3 cellular contexts compared by ENCODE assay signal in genomic region chr12:124578445-124578844, GRCh38.
TF ChIP-seq lines count a peak whose summit lies in the region.

No MANE protein-coding gene starts in this region.

TF ChIP-seq in A549, 52 proteins besides CTCF, POLR2A, EP300 and RAD21:
- TF ChIP-seq JUNB (IDR thresholded peaks at IDR 0.05) (no peak), SMC3 (IDR thresholded peaks at IDR 0.05) (no peak), HEYL (CRISPR knock-in tag; IDR thresholded peaks at IDR 0.05) (no peak), ZFP36 (IDR thresholded peaks at IDR 0.05; ENCODE audit: borderline replicate concordance, partially characterized antibody) (peak; percentile 65), CHD4 (IDR thresholded peaks at IDR 0.05; ENCODE audit: borderline replicate concordance) (no peak)
- TF ChIP-seq, protein P1, sequence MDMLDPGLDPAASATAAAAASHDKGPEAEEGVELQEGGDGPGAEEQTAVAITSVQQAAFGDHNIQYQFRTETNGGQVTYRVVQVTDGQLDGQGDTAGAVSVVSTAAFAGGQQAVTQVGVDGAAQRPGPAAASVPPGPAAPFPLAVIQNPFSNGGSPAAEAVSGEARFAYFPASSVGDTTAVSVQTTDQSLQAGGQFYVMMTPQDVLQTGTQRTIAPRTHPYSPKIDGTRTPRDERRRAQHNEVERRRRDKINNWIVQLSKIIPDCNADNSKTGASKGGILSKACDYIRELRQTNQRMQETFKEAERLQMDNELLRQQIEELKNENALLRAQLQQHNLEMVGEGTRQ (IDR thresholded peaks at IDR 0.05) = no peak
- TF ChIP-seq, protein P2, sequence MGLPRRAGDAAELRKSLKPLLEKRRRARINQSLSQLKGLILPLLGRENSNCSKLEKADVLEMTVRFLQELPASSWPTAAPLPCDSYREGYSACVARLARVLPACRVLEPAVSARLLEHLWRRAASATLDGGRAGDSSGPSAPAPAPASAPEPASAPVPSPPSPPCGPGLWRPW (IDR thresholded peaks at IDR 0.05) = no peak

TF ChIP-seq in HCT116, 20 proteins besides CTCF, POLR2A, EP300 and RAD21:
- TF ChIP-seq CEBPB (IDR thresholded peaks at IDR 0.05; ENCODE audit: low read depth) (no peak), ZFX (IDR thresholded peaks at IDR 0.05) (no peak), YY1 (IDR thresholded peaks at IDR 0.05; ENCODE audit: extremely low read depth, insufficient replicate concordance, low read depth, low read length) (no peak), ELF1 (IDR thresholded peaks at IDR 0.05; ENCODE audit: borderline replicate concordance, low read depth) (no peak)
- TF ChIP-seq, protein P3, sequence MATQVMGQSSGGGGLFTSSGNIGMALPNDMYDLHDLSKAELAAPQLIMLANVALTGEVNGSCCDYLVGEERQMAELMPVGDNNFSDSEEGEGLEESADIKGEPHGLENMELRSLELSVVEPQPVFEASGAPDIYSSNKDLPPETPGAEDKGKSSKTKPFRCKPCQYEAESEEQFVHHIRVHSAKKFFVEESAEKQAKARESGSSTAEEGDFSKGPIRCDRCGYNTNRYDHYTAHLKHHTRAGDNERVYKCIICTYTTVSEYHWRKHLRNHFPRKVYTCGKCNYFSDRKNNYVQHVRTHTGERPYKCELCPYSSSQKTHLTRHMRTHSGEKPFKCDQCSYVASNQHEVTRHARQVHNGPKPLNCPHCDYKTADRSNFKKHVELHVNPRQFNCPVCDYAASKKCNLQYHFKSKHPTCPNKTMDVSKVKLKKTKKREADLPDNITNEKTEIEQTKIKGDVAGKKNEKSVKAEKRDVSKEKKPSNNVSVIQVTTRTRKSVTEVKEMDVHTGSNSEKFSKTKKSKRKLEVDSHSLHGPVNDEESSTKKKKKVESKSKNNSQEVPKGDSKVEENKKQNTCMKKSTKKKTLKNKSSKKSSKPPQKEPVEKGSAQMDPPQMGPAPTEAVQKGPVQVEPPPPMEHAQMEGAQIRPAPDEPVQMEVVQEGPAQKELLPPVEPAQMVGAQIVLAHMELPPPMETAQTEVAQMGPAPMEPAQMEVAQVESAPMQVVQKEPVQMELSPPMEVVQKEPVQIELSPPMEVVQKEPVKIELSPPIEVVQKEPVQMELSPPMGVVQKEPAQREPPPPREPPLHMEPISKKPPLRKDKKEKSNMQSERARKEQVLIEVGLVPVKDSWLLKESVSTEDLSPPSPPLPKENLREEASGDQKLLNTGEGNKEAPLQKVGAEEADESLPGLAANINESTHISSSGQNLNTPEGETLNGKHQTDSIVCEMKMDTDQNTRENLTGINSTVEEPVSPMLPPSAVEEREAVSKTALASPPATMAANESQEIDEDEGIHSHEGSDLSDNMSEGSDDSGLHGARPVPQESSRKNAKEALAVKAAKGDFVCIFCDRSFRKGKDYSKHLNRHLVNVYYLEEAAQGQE (IDR thresholded peaks at IDR 0.05; ENCODE audit: low read depth) = no peak

TF ChIP-seq in K562, 482 proteins besides CTCF, POLR2A, EP300 and RAD21:
- TF ChIP-seq ZNF436 (CRISPR knock-in tag; IDR thresholded peaks at IDR 0.05) = peak; percentile 48; the same call in 1 of the 2 replicates
- TF ChIP-seq KLF1 (tag; IDR thresholded peaks at IDR 0.05) = peak; percentile 73; the same call in 1 of the 2 replicates
- TF ChIP-seq ZNF239 (CRISPR knock-in tag; IDR thresholded peaks at IDR 0.05) = no peak
- TF ChIP-seq ZFP36 (IDR thresholded peaks at IDR 0.05; ENCODE audit: low read depth, low read length, partially characterized antibody) = peak; percentile 96
- no peak for TF ChIP-seq CBX1 (IDR thresholded peaks at IDR 0.05; ENCODE audit: low read depth)
- TF ChIP-seq KLF13 (tag; IDR thresholded peaks at IDR 0.05; ENCODE audit: borderline replicate concordance, low read depth) = peak; percentile 80
- TF ChIP-seq CBFA2T2 (conservative IDR thresholded peaks at IDR 0.05) = no peak
